25 cellular contexts compared by ENCODE assay signal in genomic region chr13:71408416-71408815, GRCh38.
"Had no signal": no experiment of that assay in that cellular context is flagged by ENCODE, and none has a peak within 500 bp of the region (broad histone marks: within the 10 kb centered on the region; RNA-seq: fewer than 3 reads in every experiment).

No MANE protein-coding gene starts in this region.

- H3K27ac ChIP-seq: colonic mucosa, esophagus squamous epithelium, gastroesophageal sphincter, heart left ventricle, hepatocyte, left lung, lower lobe of right lung had no signal

- H3K27me3 Mint-ChIP-seq: dendritic cell treated with granulocyte-macrophage colony-stimulating factor and Interleukin-4, amounts not matched to agents 40 ng/mL and 50 ng/mL, for 4 days; effector memory CD8-positive, alpha-beta T cell; memory B cell; naive B cell had no signal

- H3K36me3 Mint-ChIP-seq: immature natural killer cell, memory B cell, mesothelial cell of epicardium, naive B cell had no signal

- H3K4me3 ChIP-seq: colonic mucosa, esophagus squamous epithelium, gastroesophageal sphincter, heart left ventricle, hepatocyte, left lung, lower lobe of right lung, mucosa of descending colon had no signal

- H3K4me2 ChIP-seq: hepatocyte had no signal

- H3K79me2 ChIP-seq: hepatocyte had no signal

- H3K27me3 ChIP-seq: colonic mucosa, esophagus squamous epithelium, gastroesophageal sphincter, heart left ventricle, hepatocyte, left lung had no signal

- H3K4me1 Mint-ChIP-seq: immature natural killer cell, memory B cell, mesothelial cell of epicardium, naive B cell had no signal

- H3K4me1 ChIP-seq: colonic mucosa, esophagus squamous epithelium, gastroesophageal sphincter, heart left ventricle, left lung, lower lobe of right lung had no signal

- H2AFZ ChIP-seq: hepatocyte had no signal

- H3K9me3 ChIP-seq: colonic mucosa, esophagus squamous epithelium, gastroesophageal sphincter, heart left ventricle, left lung, lower lobe of right lung, mucosa of descending colon had no signal

- H3K36me3 ChIP-seq: colonic mucosa, esophagus squamous epithelium, gastroesophageal sphincter, heart left ventricle, left lung, lower lobe of right lung had no signal

- H3K27ac Mint-ChIP-seq: dendritic cell treated with granulocyte-macrophage colony-stimulating factor and Interleukin-4, amounts not matched to agents 40 ng/mL and 50 ng/mL, for 4 days; effector memory CD8-positive, alpha-beta T cell; endodermal cell; immature natural killer cell; memory B cell; mesothelial cell of epicardium; naive B cell had no signal

- H3K4me3 Mint-ChIP-seq: dendritic cell treated with granulocyte-macrophage colony-stimulating factor and Interleukin-4, amounts not matched to agents 40 ng/mL and 50 ng/mL, for 4 days; effector memory CD8-positive, alpha-beta T cell; endodermal cell; immature natural killer cell; memory B cell; mesothelial cell of epicardium; naive B cell had no signal

- ATAC-seq: effector memory CD8-positive, alpha-beta T cell; esophagus mucosa; gastroesophageal sphincter; heart left ventricle; left cardiac atrium; left lung; left ventricle myocardium superior; lower lobe of right lung; mucosa of descending colon had no signal

- H3K9me3 Mint-ChIP-seq: dendritic cell treated with granulocyte-macrophage colony-stimulating factor and Interleukin-4, amounts not matched to agents 40 ng/mL and 50 ng/mL, for 4 days; endodermal cell had no signal

- DNase-seq: cerebellar nuclear complex; colonic mucosa; cortex of kidney; effector CD8-positive, alpha-beta T cell; effector memory CD8-positive, alpha-beta T cell; endodermal cell; erythroblast; esophagus squamous epithelium; foreskin fibroblast; heart left ventricle; hypothalamus; immature natural killer cell; left cardiac atrium; left lung; left ventricle myocardium superior; lower lobe of right lung; mesendoderm; mucosa of descending colon; naive B cell had no signal
